Comparison of ENCODE assay signal across 21 cellular contexts in the genomic region with DNA sequence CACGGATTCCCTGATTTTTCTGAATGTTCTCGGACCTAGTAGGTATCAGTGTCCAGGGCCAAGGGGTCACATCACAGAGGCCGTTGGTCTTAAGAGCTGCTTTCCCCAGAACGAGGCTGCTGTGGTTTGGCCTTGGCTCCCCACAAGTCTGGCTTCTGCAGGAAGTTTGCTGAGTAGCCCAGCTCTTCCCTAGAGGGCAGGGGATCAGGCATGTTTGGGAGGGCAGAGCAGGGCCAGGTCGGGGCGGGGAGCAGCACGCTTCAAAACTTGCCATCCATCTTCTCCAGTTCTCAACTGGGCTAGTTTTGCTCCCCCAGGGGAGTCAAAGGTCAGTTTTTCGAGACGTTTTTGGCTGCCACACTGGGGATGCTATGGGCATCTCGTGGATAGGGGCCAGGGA. TPM values are rescaled to one million over a fixed set of nuclear protein-coding genes. Genes with fewer than 3 reads are reported as not detected.
DNase-seq lines count a peak whose midpoint lies in the region; ATAC-seq and TF ChIP-seq lines count a peak whose summit lies in the region.
"Had no signal": no experiment of that assay in that cellular context is flagged by ENCODE, and none has a peak within 500 bp of the region (broad histone marks: within the 10 kb centered on the region; RNA-seq: fewer than 3 reads in every experiment).

No MANE protein-coding gene starts in this region.

- H3K9me2 ChIP-seq in SK-N-SH = no peaks in the 10 kb centered on the region

- no peaks in the 10 kb centered on the region for H3K27me3 Mint-ChIP-seq in central memory CD8-positive, alpha-beta T cell
- H3K27me3 Mint-ChIP-seq in nephron progenitor cell (ENCODE audit: low read depth, poor library complexity) = peaks cover 20% of the 10 kb centered on the region

- ATAC-seq in SK-N-SH treated with all-trans-retinoic acid at 6 μM for 48 hours (no peak), GM21447 (IDR thresholded peaks at IDR 0.05; ENCODE audit: unreplicated experiment) (no peak)
- no peak for ATAC-seq in central memory CD8-positive, alpha-beta T cell (replicated peaks; ENCODE audit: extremely low read depth, poor library complexity, severe bottlenecking)

- H3K9me3 Mint-ChIP-seq in central memory CD8-positive, alpha-beta T cell = no peaks in the 10 kb centered on the region
- H3K9me3 Mint-ChIP-seq in nephron progenitor cell = no peaks in the 10 kb centered on the region

- H3K4me1 Mint-ChIP-seq in central memory CD8-positive, alpha-beta T cell = peaks cover 2% of the 10 kb centered on the region
- H3K4me1 Mint-ChIP-seq in nephron progenitor cell = peaks cover 94% of the 10 kb centered on the region

- H3K4me2 ChIP-seq in SK-N-SH (no peak overlapping the region), BLaER1 (peak overlapping the region; percentile 73)

- no peak overlapping the region for H2AFZ ChIP-seq in SK-N-SH (ENCODE audit: low read depth)

- no peaks in the 10 kb centered on the region for H3K79me2 ChIP-seq in SK-N-SH (ENCODE audit: insufficient read depth)

- no peak overlapping the region for H3K27ac ChIP-seq in SK-N-SH (ENCODE audit: low read depth in 2 of 2, low read length in 1 of 2)
- no peak overlapping the region for H3K27ac ChIP-seq in BLaER1
- H3K27ac ChIP-seq in left ventricle myocardium inferior (replicated peaks) = no peak overlapping the region
- H3K27ac ChIP-seq: 22Rv1, RWPE1 had no signal

- peaks cover 4% of the 10 kb centered on the region for H3K36me3 Mint-ChIP-seq in central memory CD8-positive, alpha-beta T cell (ENCODE audit: insufficient read depth)
- no peaks in the 10 kb centered on the region for H3K36me3 Mint-ChIP-seq in nephron progenitor cell (ENCODE audit: low read depth)

- DNase-seq in SK-N-SH (peak; percentile 7), nephron progenitor cell (no peak), NCI-H526 (lab: John Stamatoyannopoulos, UW) (no peak), left ventricle myocardium inferior (no peak)
- no peak for DNase-seq in central memory CD8-positive, alpha-beta T cell (ENCODE audit: low spot score in 2 of 2)
- DNase-seq: ACHN, C1 segment of cervical spinal cord, EL, GF-D8, GOT3, Karpas-422, NCI-H1048, NCI-H1417 treated with DMSO at 0.1 percent for 48 hours, NCI-H187, NCI-H748 treated with DMSO at 0.1 percent for 48 hours, SIG-M5 had no signal

- intact Hi-C loops in left ventricle myocardium inferior (cut with micrococcal nuclease) = no loop called here

- 36% methylated on average over 5 of the region's 10 CpGs for WGBS in SK-N-SH (ENCODE audit: low lambda C conversion rate)

- H3K4me3 ChIP-seq in SK-N-SH (ENCODE audit: low read depth in 2 of 2, low read length in 1 of 2) = no peak overlapping the region
- no peak overlapping the region for H3K4me3 ChIP-seq in BLaER1
- no peak overlapping the region for H3K4me3 ChIP-seq in left ventricle myocardium inferior

- H3K27me3 ChIP-seq in SK-N-SH (ENCODE audit: insufficient read depth) (peaks cover 17% of the 10 kb centered on the region; the same call in 1 of the 2 replicates), BLaER1 (0 out of 2 replicates have a peak, but pooled peaks cover 5% of the 10 kb centered on the region), left ventricle myocardium inferior (ENCODE audit: low read depth) (no peaks in the 10 kb centered on the region)

- H3F3A ChIP-seq in SK-N-SH (replicated peaks; ENCODE audit: insufficient read depth) = no peaks in the 10 kb centered on the region

- H3K9ac ChIP-seq in SK-N-SH (no peak overlapping the region), BLaER1 (no peak overlapping the region)

- TF ChIP-seq RAD21 in SK-N-SH (IDR thresholded peaks at IDR 0.05; ENCODE audit: low read length) = no peak

- H3K36me3 ChIP-seq in SK-N-SH (replicated peaks in 1 of 2; ENCODE audit: control insufficient read depth in 1 of 2, insufficient read depth in 2 of 2, low read length in 1 of 2) (no peaks in the 10 kb centered on the region), BLaER1 (no peaks in the 10 kb centered on the region), left ventricle myocardium inferior (no peaks in the 10 kb centered on the region)

- TF ChIP-seq EP300 in SK-N-SH (IDR thresholded peaks at IDR 0.05; ENCODE audit: borderline replicate concordance in 1 of 2, low read depth in 1 of 2, low read length in 1 of 2) = no peak

- H3K27ac Mint-ChIP-seq in central memory CD8-positive, alpha-beta T cell (ENCODE audit: low read depth) = peak overlapping the region; percentile 16
- H3K27ac Mint-ChIP-seq in nephron progenitor cell = no peak overlapping the region

- H4K20me1 ChIP-seq in SK-N-SH (ENCODE audit: insufficient read depth) (no peaks in the 10 kb centered on the region), BLaER1 (no peaks in the 10 kb centered on the region; the same call in 1 of the 2 replicates)

- POLR2A ChIA-PET in SK-N-SH (lab: Yijun Ruan, JAX) = no interaction called here

- no peaks in the 10 kb centered on the region for H3K9me3 ChIP-seq in SK-N-SH
- H3K9me3 ChIP-seq in BLaER1 = no peaks in the 10 kb centered on the region
- no peaks in the 10 kb centered on the region for H3K9me3 ChIP-seq in left ventricle myocardium inferior (replicated peaks)

- TF ChIP-seq CTCF in SK-N-SH (IDR thresholded peaks at IDR 0.05) (no peak), nephron progenitor cell (IDR thresholded peaks at IDR 0.05) (no peak), left ventricle myocardium inferior (IDR thresholded peaks at IDR 0.05; ENCODE audit: borderline replicate concordance) (no peak)

- CTCF ChIA-PET in SK-N-SH (lab: Yijun Ruan, JAX) = interaction anchor here (0.6 to 1.5 kb wide), 4 partner anchors 35 to 59 kb away, joined by 3 to 6 read pairs (median 4); no protein-coding TSS in a partner anchor

- no peak overlapping the region for H3K4me3 Mint-ChIP-seq in central memory CD8-positive, alpha-beta T cell
- H3K4me3 Mint-ChIP-seq in nephron progenitor cell = peak overlapping the region; percentile 64

- H3K4me1 ChIP-seq in SK-N-SH (ENCODE audit: control insufficient read depth in 1 of 2, insufficient read depth in 2 of 2, low read depth in 1 of 2, low read length in 1 of 2) (peaks cover 0 to 3% of the 10 kb centered on the region in 2 experiments; a peak in 1 of 4 replicates), BLaER1 (peaks cover 74% of the 10 kb centered on the region), left ventricle myocardium inferior (peaks cover 94% of the 10 kb centered on the region)

TF ChIP-seq in SK-N-SH, 30 proteins besides CTCF, POLR2A, EP300 and RAD21 (continues in another document):
- no peak for TF ChIP-seq NRF1 (IDR thresholded peaks at IDR 0.05; ENCODE audit: low read depth, low read length)
- no peak for TF ChIP-seq GATA2 (CRISPR knock-in tag; IDR thresholded peaks at IDR 0.05)
- TF ChIP-seq RCOR1 (IDR thresholded peaks at IDR 0.05; ENCODE audit: low read length) = no peak
- TF ChIP-seq TAF1 (IDR thresholded peaks at IDR 0.05; ENCODE audit: borderline replicate concordance, low read depth, low read length) = no peak
- TF ChIP-seq FOSL2 (IDR thresholded peaks at IDR 0.05; ENCODE audit: borderline replicate concordance, low read depth) = no peak
- TF ChIP-seq YY1 (IDR thresholded peaks at IDR 0.05; ENCODE audit: low read depth) = no peak
- TF ChIP-seq, protein P1, sequence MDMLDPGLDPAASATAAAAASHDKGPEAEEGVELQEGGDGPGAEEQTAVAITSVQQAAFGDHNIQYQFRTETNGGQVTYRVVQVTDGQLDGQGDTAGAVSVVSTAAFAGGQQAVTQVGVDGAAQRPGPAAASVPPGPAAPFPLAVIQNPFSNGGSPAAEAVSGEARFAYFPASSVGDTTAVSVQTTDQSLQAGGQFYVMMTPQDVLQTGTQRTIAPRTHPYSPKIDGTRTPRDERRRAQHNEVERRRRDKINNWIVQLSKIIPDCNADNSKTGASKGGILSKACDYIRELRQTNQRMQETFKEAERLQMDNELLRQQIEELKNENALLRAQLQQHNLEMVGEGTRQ (IDR thresholded peaks at IDR 0.05; ENCODE audit: borderline replicate concordance, low read depth, low read length) = no peak
- TF ChIP-seq JUND (IDR thresholded peaks at IDR 0.05) = no peak

TF ChIP-seq in SK-N-SH treated with all-trans-retinoic acid at 6 μM for 48 hours, 23 proteins besides CTCF, POLR2A, EP300 and RAD21:
- TF ChIP-seq ZFP30 (CRISPR knock-in tag; IDR thresholded peaks at IDR 0.05) (no peak), ZNF8 (CRISPR knock-in tag; IDR thresholded peaks at IDR 0.05) (no peak), ESRRG (CRISPR knock-in tag; IDR thresholded peaks at IDR 0.05) (no peak), GLIS3 (CRISPR knock-in tag; IDR thresholded peaks at IDR 0.05) (no peak), ZC3H10 (CRISPR knock-in tag; IDR thresholded peaks at IDR 0.05) (no peak), ZNF565 (CRISPR knock-in tag; conservative IDR thresholded peaks at IDR 0.05; ENCODE audit: low read depth) (no peak)
- TF ChIP-seq, protein P2, sequence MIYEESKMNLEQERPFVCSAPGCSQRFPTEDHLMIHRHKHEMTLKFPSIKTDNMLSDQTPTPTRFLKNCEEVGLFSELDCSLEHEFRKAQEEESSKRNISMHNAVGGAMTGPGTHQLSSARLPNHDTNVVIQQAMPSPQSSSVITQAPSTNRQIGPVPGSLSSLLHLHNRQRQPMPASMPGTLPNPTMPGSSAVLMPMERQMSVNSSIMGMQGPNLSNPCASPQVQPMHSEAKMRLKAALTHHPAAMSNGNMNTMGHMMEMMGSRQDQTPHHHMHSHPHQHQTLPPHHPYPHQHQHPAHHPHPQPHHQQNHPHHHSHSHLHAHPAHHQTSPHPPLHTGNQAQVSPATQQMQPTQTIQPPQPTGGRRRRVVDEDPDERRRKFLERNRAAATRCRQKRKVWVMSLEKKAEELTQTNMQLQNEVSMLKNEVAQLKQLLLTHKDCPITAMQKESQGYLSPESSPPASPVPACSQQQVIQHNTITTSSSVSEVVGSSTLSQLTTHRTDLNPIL (CRISPR knock-in tag; IDR thresholded peaks at IDR 0.05; ENCODE audit: low read depth) = no peak
TF ChIP-seq in SK-N-SH treated with all-trans-retinoic acid at 6 μM for 48 hours: peak in this region for 0.

RNA-seq across cellular contexts. Expression of a gene that starts 37.0 kb away (rescaled TPM):
- 0.20 and 0.26 TPM in 2 replicates for polyA plus RNA-seq in SK-N-SH (2012; rRNA removed)
- polyA plus RNA-seq in SK-N-SH (2012; cell fraction: cytosol; rRNA removed) = 0.21 and 0.32 TPM in 2 replicates
- polyA plus RNA-seq in SK-N-SH (2012; cell fraction: nucleus; rRNA removed) = 0.25 and 0.27 TPM in 2 replicates
- 18.0 TPM for total RNA-seq in left ventricle myocardium inferior
